In the genomic region with DNA sequence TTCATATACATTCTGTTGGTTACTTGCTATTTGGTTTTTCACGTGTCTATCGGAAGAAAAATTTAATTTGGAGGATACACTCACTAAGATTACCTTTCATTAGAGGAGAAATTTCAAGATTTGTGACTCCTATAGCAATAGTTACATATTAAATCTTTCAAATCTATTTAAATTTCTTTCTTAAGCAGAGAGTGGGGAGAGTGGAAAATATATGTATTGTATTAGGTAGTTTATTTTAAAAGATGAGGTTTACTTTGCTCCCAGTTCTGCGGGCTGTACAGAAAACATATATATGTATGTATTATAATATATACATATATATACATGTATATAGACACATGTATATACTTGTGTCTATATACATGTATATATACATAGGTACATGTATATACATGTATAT, we compare ENCODE assay signal across 2 cellular contexts.
DNase-seq lines count a peak whose midpoint lies in the region; ATAC-seq, FAIRE-seq and TF ChIP-seq lines count a peak whose summit lies in the region.
"Not testable (repeated sequence)": the region's sequence is repeated elsewhere in the genome, so short reads cannot be mapped to it uniquely, and the experiment has no call there.

No MANE protein-coding gene starts in this region.

- FAIRE-seq in K562 (lab: Jason Lieb, UNC) = not testable (repeated sequence)
- peak; percentile 65 for FAIRE-seq in islet of Langerhans (lab: Jason Lieb, UNC)

- not testable (repeated sequence) for TF ChIP-seq POLR2A in K562 (conservative IDR thresholded peaks at IDR 0.05)

- under 1% methylated on average over 3 of the region's 3 CpGs for WGBS in K562 (ENCODE audit: insufficient coverage, low coverage, missing lambda C conversion rate)

- not testable (repeated sequence) for TF ChIP-seq CTCF in K562 (IDR thresholded peaks at IDR 0.05 in 2 of 3, conservative IDR thresholded peaks at IDR 0.05 in 1 of 3; ENCODE audit: insufficient read depth in 2 of 3, low read depth in 1 of 3, low read length in 3 of 3)

- POLR2A ChIA-PET in K562 (lab: Yijun Ruan, JAX) = not testable (repeated sequence)

- not testable (repeated sequence) for TF ChIP-seq EP300 in K562 (IDR thresholded peaks at IDR 0.05; ENCODE audit: low read length)

- H3K9ac ChIP-seq in K562 (ENCODE audit: insufficient read depth in 1 of 2, low read depth in 2 of 2, low read length in 2 of 2) = not testable (repeated sequence)

- intact Hi-C loops in K562 (cut with micrococcal nuclease) = not testable (repeated sequence)

- H3K4me2 ChIP-seq in K562 (ENCODE audit: insufficient read depth, low read length) = not testable (repeated sequence)

- BruUV-seq in K562 (replicated peaks; lab: Mats Ljungman, UMichigan) = not testable (repeated sequence)

- in situ Hi-C loops in K562 (cut with MboI) = not testable (repeated sequence)

- H3K36me3 ChIP-seq in K562 (ENCODE audit: control insufficient read depth, insufficient read depth, low read length) = not testable (repeated sequence)

- H3K4me3 ChIP-seq in K562 = not testable (repeated sequence)

- H3K27ac ChIP-seq in K562 (ENCODE audit: extremely low read depth, low read depth, low read length) = not testable (repeated sequence)

- DNase-seq in K562 (ENCODE audit: extremely low read depth in 1 of 4, low spot score in 3 of 4) = not testable (repeated sequence)

- CTCF ChIA-PET in K562 (lab: Yijun Ruan, JAX; ENCODE audit: low intra/inter-chr PET ratio) = not testable (repeated sequence)

- not testable (repeated sequence) for H2AFZ ChIP-seq in K562 (ENCODE audit: low read depth, low read length)

- not testable (repeated sequence) for H3K4me1 ChIP-seq in K562 (replicated peaks in 1 of 2; ENCODE audit: control insufficient read depth in 2 of 2, insufficient read depth in 2 of 2, low read length in 2 of 2)

- not testable (repeated sequence) for H3K27me3 ChIP-seq in K562 (ENCODE audit: control insufficient read depth in 2 of 2, insufficient read depth in 2 of 2, low read length in 2 of 2)

- H3K9me1 ChIP-seq in K562 (ENCODE audit: control insufficient read depth, insufficient read depth, low read length) = not testable (repeated sequence)

- TF ChIP-seq RAD21 in K562 (CRISPR knock-in tag; conservative IDR thresholded peaks at IDR 0.05 in 1 of 2, IDR thresholded peaks at IDR 0.05 in 1 of 2) = not testable (repeated sequence)

- not testable (repeated sequence) for H3K79me2 ChIP-seq in K562 (ENCODE audit: control insufficient read depth, insufficient read depth, low read length)

- ATAC-seq in K562 = not testable (repeated sequence)

- H4K20me1 ChIP-seq in K562 (replicated peaks; ENCODE audit: control insufficient read depth, insufficient read depth, low read length) = not testable (repeated sequence)

- not testable (repeated sequence) for H3K9me3 ChIP-seq in K562 (replicated peaks; ENCODE audit: control insufficient read depth, insufficient read depth, low read depth, low read length)

TF ChIP-seq in K562, 482 proteins besides CTCF, POLR2A, EP300 and RAD21:
- TF ChIP-seq TFAM (CRISPR knock-in tag; conservative IDR thresholded peaks at IDR 0.05) = peak; percentile 98
